ENCODE assay signal across 8 cellular contexts in genomic region chr2:61471905-61472805, GRCh38. TPM values are rescaled to one million over a fixed set of nuclear protein-coding genes. Genes with fewer than 3 reads are reported as not detected.
DNase-seq lines count a peak whose midpoint lies in the region; ATAC-seq, FAIRE-seq and TF ChIP-seq lines count a peak whose summit lies in the region.

No MANE protein-coding gene starts in this region.

- H3K79me2 ChIP-seq in astrocyte (ENCODE audit: insufficient read depth, low read length), result peaks cover 49% of the 10 kb centered on the region

- H2AFZ ChIP-seq in astrocyte (ENCODE audit: low read depth, low read length), result peak overlapping the region; percentile 97

- peak overlapping the region; percentile 81 for H3K4me2 ChIP-seq in BLaER1
- peak overlapping the region; percentile 99 for H3K4me2 ChIP-seq in astrocyte (ENCODE audit: low read length)

- peak; percentile 32 for DNase-seq in NCI-H69 (lab: John Stamatoyannopoulos, UW)
- peak; percentile 15 for DNase-seq in astrocyte (ENCODE audit: low read depth)
- peak; percentile 49 for DNase-seq in inferior parietal cortex (ENCODE audit: extremely low spot score)
- DNase-seq in SKM-1 (lab: John Stamatoyannopoulos, UW; ENCODE audit: unreplicated experiment), result no peak

- peak overlapping the region; percentile 99 for H3K9ac ChIP-seq in BLaER1
- peak overlapping the region; percentile 99 for H3K9ac ChIP-seq in astrocyte (ENCODE audit: low read length)

- FAIRE-seq in astrocyte (lab: Jason Lieb, UNC), result no peak

- H4K20me1 ChIP-seq in BLaER1 (peaks cover 32% of the 10 kb centered on the region), astrocyte (ENCODE audit: insufficient read depth, low read length) (peaks cover 31% of the 10 kb centered on the region)

- H3K27ac Mint-ChIP-seq in astrocyte (ENCODE audit: unreplicated experiment), result peak overlapping the region; percentile 95
- H3K27ac Mint-ChIP-seq in stimulated activated memory B cell treated with anti-CD40 and anti-IgM and Interleukin-4, amounts not matched to agents 10 μg/mL and 1 μg/mL and 100 μg/mL, for 72 hours, result peak overlapping the region; percentile 100

- H3K4me1 Mint-ChIP-seq in astrocyte (ENCODE audit: low read depth, unreplicated experiment), result peaks cover 9% of the 10 kb centered on the region
- H3K4me1 Mint-ChIP-seq in stimulated activated memory B cell treated with anti-CD40 and anti-IgM and Interleukin-4, amounts not matched to agents 10 μg/mL and 1 μg/mL and 100 μg/mL, for 72 hours, result peaks cover 21% of the 10 kb centered on the region

- no peak for TF ChIP-seq CTCF in astrocyte (IDR thresholded peaks at IDR 0.05; ENCODE audit: insufficient read depth, low read depth, low read length)

- H3K36me3 Mint-ChIP-seq in astrocyte (ENCODE audit: low read depth, unreplicated experiment), result peaks cover 2% of the 10 kb centered on the region
- H3K36me3 Mint-ChIP-seq in stimulated activated memory B cell treated with anti-CD40 and anti-IgM and Interleukin-4, amounts not matched to agents 10 μg/mL and 1 μg/mL and 100 μg/mL, for 72 hours, result peaks cover 11% of the 10 kb centered on the region

- peak; percentile 11 for ATAC-seq in GM18873 (IDR thresholded peaks at IDR 0.05; ENCODE audit: low FRiP score, unreplicated experiment)
- ATAC-seq in stimulated activated memory B cell treated with anti-CD40 and anti-IgM and Interleukin-4, amounts not matched to agents 10 μg/mL and 1 μg/mL and 100 μg/mL, for 72 hours, result no peak
- ATAC-seq in GM21717 (IDR thresholded peaks at IDR 0.05; ENCODE audit: unreplicated experiment), result no peak

- H3K4me3 Mint-ChIP-seq in astrocyte (ENCODE audit: unreplicated experiment), result peak overlapping the region; percentile 99
- H3K4me3 Mint-ChIP-seq in stimulated activated memory B cell treated with anti-CD40 and anti-IgM and Interleukin-4, amounts not matched to agents 10 μg/mL and 1 μg/mL and 100 μg/mL, for 72 hours, result peak overlapping the region; percentile 97

- H3K9me3 Mint-ChIP-seq in astrocyte (ENCODE audit: unreplicated experiment), result no peaks in the 10 kb centered on the region
- H3K9me3 Mint-ChIP-seq in stimulated activated memory B cell treated with anti-CD40 and anti-IgM and Interleukin-4, amounts not matched to agents 10 μg/mL and 1 μg/mL and 100 μg/mL, for 72 hours, result no peaks in the 10 kb centered on the region

- no peaks in the 10 kb centered on the region for H3K9me3 ChIP-seq in BLaER1
- H3K9me3 ChIP-seq in astrocyte (ENCODE audit: insufficient read depth, low read depth, low read length), result no peaks in the 10 kb centered on the region

- peak overlapping the region; percentile 91 for H3K4me3 ChIP-seq in BLaER1
- H3K4me3 ChIP-seq in astrocyte (ENCODE audit: insufficient read depth, low read depth, low read length), result peak overlapping the region; percentile 93

- peak overlapping the region; percentile 100 for H3K27ac ChIP-seq in BLaER1
- peak overlapping the region; percentile 99 for H3K27ac ChIP-seq in astrocyte (ENCODE audit: low read depth, low read length)

- H3K4me1 ChIP-seq in BLaER1, result peaks cover 34% of the 10 kb centered on the region
- H3K4me1 ChIP-seq in astrocyte (ENCODE audit: insufficient read depth, low read length), result peaks cover 7% of the 10 kb centered on the region

- no peaks in the 10 kb centered on the region for H3K27me3 ChIP-seq in BLaER1
- no peaks in the 10 kb centered on the region for H3K27me3 ChIP-seq in astrocyte (ENCODE audit: insufficient read depth, low read length)

- H3K27me3 Mint-ChIP-seq in astrocyte (ENCODE audit: low read depth, unreplicated experiment), result no peaks in the 10 kb centered on the region
- no peaks in the 10 kb centered on the region for H3K27me3 Mint-ChIP-seq in stimulated activated memory B cell treated with anti-CD40 and anti-IgM and Interleukin-4, amounts not matched to agents 10 μg/mL and 1 μg/mL and 100 μg/mL, for 72 hours

- H3K36me3 ChIP-seq in BLaER1 (peaks cover 45% of the 10 kb centered on the region), astrocyte (ENCODE audit: insufficient read depth, low read length) (peaks cover 3% of the 10 kb centered on the region)

RNA-seq across cellular contexts. Expression of gene USP34, which starts 1.3 kb away (rescaled TPM):
- total RNA-seq in astrocyte, result 92.6 and 99.9 TPM in 2 replicates
